In genomic region chr6:79399499-79399898, GRCh38 we compare ENCODE assay signal across 17 cellular contexts.
A peak's percentile ranks its signal among the peaks of the same experiment; 100 is the strongest.
DNase-seq lines count a peak whose midpoint lies in the region; ATAC-seq and TF ChIP-seq lines count a peak whose summit lies in the region.
"Had no signal": no experiment of that assay in that cellular context is flagged by ENCODE, and none has a peak within 500 bp of the region (broad histone marks: within the 10 kb centered on the region; RNA-seq: fewer than 3 reads in every experiment).

No MANE protein-coding gene starts in this region.

- H3K18ac ChIP-seq in neuronal stem cell (ENCODE audit: low read length), result no peak overlapping the region

- in situ Hi-C loops in GM23248 (cut with MboI), result no loop called here

- no peak overlapping the region for H4K8ac ChIP-seq in neuronal stem cell (ENCODE audit: low read depth, low read length)

- no peak overlapping the region for H3K14ac ChIP-seq in neuronal stem cell (ENCODE audit: low read length)

- H3K27ac Mint-ChIP-seq in GM23338 (no peak overlapping the region), WTC11 (no peak overlapping the region)
- H3K27ac Mint-ChIP-seq: CD4-positive, alpha-beta T cell; HFFc6 had no signal

- no peak overlapping the region for H3K4me2 ChIP-seq in GM23338
- no peak overlapping the region for H3K4me2 ChIP-seq in neuronal stem cell (ENCODE audit: insufficient read depth, low read length, poor library complexity, severe bottlenecking)
- H3K4me2 ChIP-seq in GM23248 (ENCODE audit: unreplicated experiment), result no peak overlapping the region
- H3K4me2 ChIP-seq: A549 had no signal

- H3K9me3 ChIP-seq in neuronal stem cell (replicated peaks in 1 of 2; ENCODE audit: control insufficient read depth in 2 of 2, insufficient read depth in 1 of 2, low read depth in 1 of 2, low read length in 2 of 2) (no peaks in the 10 kb centered on the region), GM23248 (ENCODE audit: low read depth) (no peaks in the 10 kb centered on the region)
- H3K9me3 ChIP-seq: A549 had no signal

- H3K36me3 ChIP-seq in GM23338 (ENCODE audit: insufficient read depth) (no peaks in the 10 kb centered on the region), neuronal stem cell (replicated peaks in 1 of 2; ENCODE audit: control insufficient read depth in 2 of 2, insufficient read depth in 2 of 2, low read length in 2 of 2) (no peaks in the 10 kb centered on the region), GM23248 (ENCODE audit: low read depth) (no peaks in the 10 kb centered on the region)

- H2AK5ac ChIP-seq in neuronal stem cell (ENCODE audit: low read depth, low read length), result no peak overlapping the region

- H2BK5ac ChIP-seq in neuronal stem cell (ENCODE audit: low read length), result no peak overlapping the region

- H2BK15ac ChIP-seq in neuronal stem cell (ENCODE audit: low read length), result no peak overlapping the region

- POLR2A ChIA-PET in WTC11 (lab: Charles Lee), result no interaction called here

- H2AFZ ChIP-seq in GM23338, result peak overlapping the region; percentile 56
- no peak overlapping the region for H2AFZ ChIP-seq in neuronal stem cell (ENCODE audit: low read length)
- no peak overlapping the region for H2AFZ ChIP-seq in GM23248

- H3K9me2 ChIP-seq in GM23338 (ENCODE audit: insufficient read depth) (peaks cover 11% of the 10 kb centered on the region; the same call in 1 of the 2 replicates), GM23248 (ENCODE audit: insufficient read depth) (no peaks in the 10 kb centered on the region)

- H3K27me3 ChIP-seq in GM23338 (ENCODE audit: insufficient read depth) (no peaks in the 10 kb centered on the region), neuronal stem cell (ENCODE audit: control insufficient read depth in 3 of 3, insufficient read depth in 3 of 3, low read depth in 1 of 3, low read length in 3 of 3) (no peaks in the 10 kb centered on the region), GM23248 (replicated peaks; ENCODE audit: insufficient read depth) (no peaks in the 10 kb centered on the region)

- H3K27ac ChIP-seq in GM23338 (ENCODE audit: low read depth) (no peak overlapping the region), neuronal stem cell (replicated peaks; ENCODE audit: low read length) (peak overlapping the region; percentile 8), GM23248 (no peak overlapping the region)
- H3K27ac ChIP-seq: 22Rv1, A549, C4-2B had no signal

- H3K79me1 ChIP-seq in neuronal stem cell (ENCODE audit: low read depth, low read length), result no peaks in the 10 kb centered on the region

- H3K9me3 Mint-ChIP-seq in GM23338 (peaks cover 10% of the 10 kb centered on the region; the same call in 2 of the 3 replicates), WTC11 (peaks cover 7% of the 10 kb centered on the region)
- H3K9me3 Mint-ChIP-seq: CD4-positive, alpha-beta T cell had no signal

- H3K4me3 ChIP-seq in GM23338 (no peak overlapping the region), neuronal stem cell (ENCODE audit: low read length in 2 of 2) (no peak overlapping the region), GM23248 (no peak overlapping the region)
- H3K4me3 ChIP-seq: A549 had no signal

- no peak overlapping the region for H3K9ac ChIP-seq in neuronal stem cell (ENCODE audit: low read depth, low read length, poor library complexity)
- no peak overlapping the region for H3K9ac ChIP-seq in GM23248

- CTCF ChIA-PET in WTC11 (lab: Charles Lee), result no interaction called here

- H3K4me1 Mint-ChIP-seq in GM23338 (no peaks in the 10 kb centered on the region; the same call in 2 of the 3 replicates), WTC11 (peaks cover 24% of the 10 kb centered on the region)

- TF ChIP-seq CTCF in GM23338 (conservative IDR thresholded peaks at IDR 0.05; ENCODE audit: low read depth in 2 of 2) (no peak), WTC11 (IDR thresholded peaks at IDR 0.05) (no peak)

- H2BK12ac ChIP-seq in neuronal stem cell (ENCODE audit: low read length), result no peak overlapping the region

- H3F3A ChIP-seq in GM23338 (replicated peaks; ENCODE audit: low read depth) (no peaks in the 10 kb centered on the region), GM23248 (ENCODE audit: insufficient read depth) (no peaks in the 10 kb centered on the region)

- no peak overlapping the region for H3K4me3 Mint-ChIP-seq in GM23338
- no peak overlapping the region for H3K4me3 Mint-ChIP-seq in WTC11
- H3K4me3 Mint-ChIP-seq: CD4-positive, alpha-beta T cell; HFFc6 had no signal

- no peak overlapping the region for H4K91ac ChIP-seq in neuronal stem cell (ENCODE audit: low read depth, low read length, poor library complexity)

- 0 out of 3 replicates have a peak, but pooled peaks cover 7% of the 10 kb centered on the region for H3K36me3 Mint-ChIP-seq in GM23338 (ENCODE audit: low read depth)
- H3K36me3 Mint-ChIP-seq in WTC11, result no peaks in the 10 kb centered on the region

- DNase-seq in NCI-H2227 (lab: John Stamatoyannopoulos, UW; ENCODE audit: unreplicated experiment) (peak; percentile 2), NCI-H2227 treated with DMSO at 0.1 percent for 48 hours (lab: John Stamatoyannopoulos, UW) (no peak), GM23338 (ENCODE audit: low spot score) (no peak), WTC11 (ENCODE audit: low spot score) (no peak), neuronal stem cell (ENCODE audit: low spot score) (no peak), posterior vena cava (ENCODE audit: low spot score) (no peak), GM23248 (no peak)
- DNase-seq: AML-193; Calu3; CD4-positive, alpha-beta T cell; DMS79 treated with DMSO at 0.1 percent for 48 hours; GF-D8; HFFc6 had no signal

- intact Hi-C loops in posterior vena cava (cut with DNase I), result no loop called here

- no peak overlapping the region for H3K4ac ChIP-seq in neuronal stem cell (ENCODE audit: low read length)

- ATAC-seq in GM23338, result no peak
- no peak for ATAC-seq in WTC11
- ATAC-seq: A549, HCT116 had no signal

- H3K4me1 ChIP-seq in GM23338 (ENCODE audit: insufficient read depth), result no peaks in the 10 kb centered on the region
- H3K4me1 ChIP-seq in neuronal stem cell (ENCODE audit: control insufficient read depth in 2 of 2, insufficient read depth in 1 of 2, low read depth in 1 of 2, low read length in 2 of 2), result peaks cover 6 to 26% of the 10 kb centered on the region in 2 donors
- no peaks in the 10 kb centered on the region for H3K4me1 ChIP-seq in GM23248 (ENCODE audit: insufficient read depth)
- H3K4me1 ChIP-seq: A549 had no signal

- no peak overlapping the region for H3K23ac ChIP-seq in neuronal stem cell (ENCODE audit: low read depth, low read length, poor library complexity)

- H3K79me2 ChIP-seq in GM23338 (replicated peaks; ENCODE audit: insufficient read depth) (no peaks in the 10 kb centered on the region), GM23248 (ENCODE audit: insufficient read depth) (no peaks in the 10 kb centered on the region)

- peaks cover under 1% of the 10 kb centered on the region for H3K27me3 Mint-ChIP-seq in GM23338 (ENCODE audit: insufficient read depth, low read depth, poor library complexity)
- no peaks in the 10 kb centered on the region for H3K27me3 Mint-ChIP-seq in WTC11 (ENCODE audit: low read depth)
- H3K27me3 Mint-ChIP-seq: CD4-positive, alpha-beta T cell had no signal

- H4K20me1 ChIP-seq in GM23338 (replicated peaks; ENCODE audit: insufficient read depth) (no peaks in the 10 kb centered on the region), GM23248 (ENCODE audit: insufficient read depth) (no peaks in the 10 kb centered on the region)

- no peak overlapping the region for H2BK120ac ChIP-seq in neuronal stem cell (ENCODE audit: low read depth, low read length)

- WGBS in neuronal stem cell (ENCODE audit: extremely low coverage in 2 of 2, insufficient read length in 2 of 2, insufficient replicate concordance in 1 of 2), 2 donors, result no CpG with 5 or more reads among the region's 3 CpGs
- 43 to 47% methylated on average over 3 of the region's 3 CpGs for WGBS in GM23248 (ENCODE audit: low coverage in 1 of 2, low lambda C conversion rate in 2 of 2, missing lambda C conversion rate in 2 of 2), 2 experiments

TF ChIP-seq in GM23338, 12 proteins besides CTCF, POLR2A, EP300 and RAD21 (continues in another document):
- TF ChIP-seq POLR2AphosphoS5 (IDR thresholded peaks at IDR 0.05; ENCODE audit: low read depth) (no peak), JUNB (IDR thresholded peaks at IDR 0.05; ENCODE audit: unreplicated experiment) (no peak), ETS1 (IDR thresholded peaks at IDR 0.05) (no peak), EZH2 (IDR thresholded peaks at IDR 0.05; ENCODE audit: low read depth, unreplicated experiment) (no peak), ZNF331 (CRISPR knock-in tag; IDR thresholded peaks at IDR 0.05; ENCODE audit: low read depth) (no peak)

TF ChIP-seq in WTC11, 78 proteins besides CTCF, POLR2A, EP300 and RAD21 (continues in another document):
- TF ChIP-seq USF1 (CRISPR knock-in tag; IDR thresholded peaks at IDR 0.05) (no peak), ATF2 (CRISPR knock-in tag; IDR thresholded peaks at IDR 0.05; ENCODE audit: borderline replicate concordance, low read depth) (no peak), GTF2I (CRISPR knock-in tag; conservative IDR thresholded peaks at IDR 0.05) (no peak), GABPB1 (CRISPR knock-in tag; IDR thresholded peaks at IDR 0.05) (0 out of 2 replicates have a peak, but pooled peaks have one; percentile 33)
- TF ChIP-seq, protein P1, sequence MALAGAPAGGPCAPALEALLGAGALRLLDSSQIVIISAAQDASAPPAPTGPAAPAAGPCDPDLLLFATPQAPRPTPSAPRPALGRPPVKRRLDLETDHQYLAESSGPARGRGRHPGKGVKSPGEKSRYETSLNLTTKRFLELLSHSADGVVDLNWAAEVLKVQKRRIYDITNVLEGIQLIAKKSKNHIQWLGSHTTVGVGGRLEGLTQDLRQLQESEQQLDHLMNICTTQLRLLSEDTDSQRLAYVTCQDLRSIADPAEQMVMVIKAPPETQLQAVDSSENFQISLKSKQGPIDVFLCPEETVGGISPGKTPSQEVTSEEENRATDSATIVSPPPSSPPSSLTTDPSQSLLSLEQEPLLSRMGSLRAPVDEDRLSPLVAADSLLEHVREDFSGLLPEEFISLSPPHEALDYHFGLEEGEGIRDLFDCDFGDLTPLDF (CRISPR knock-in tag; IDR thresholded peaks at IDR 0.05), result no peak
